In the genomic region with DNA sequence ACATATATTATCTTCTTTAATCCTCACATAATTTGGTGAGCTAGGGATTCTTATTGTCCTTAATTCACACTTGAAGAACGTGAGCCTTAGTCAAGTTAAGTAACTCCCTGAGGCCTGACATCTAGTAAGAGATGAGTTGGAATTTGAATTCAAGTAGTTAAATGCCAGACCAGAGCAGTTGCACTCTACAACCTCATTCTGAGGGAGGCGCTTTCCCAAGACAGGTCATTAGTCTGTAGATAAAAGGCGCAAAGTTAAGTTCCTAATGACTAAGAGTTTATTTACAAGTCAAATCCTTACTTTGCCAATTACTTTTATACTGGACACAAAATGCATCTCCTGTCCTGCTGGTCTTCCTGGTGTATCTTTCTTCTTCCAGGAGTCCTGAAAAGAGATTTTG, we compare ENCODE assay signal across 24 cellular contexts. TPM values are rescaled to one million over a fixed set of nuclear protein-coding genes. Genes with fewer than 3 reads are reported as not detected.
A peak's percentile ranks its signal among the peaks of the same experiment; 100 is the strongest.
DNase-seq lines count a peak whose midpoint lies in the region; ATAC-seq and TF ChIP-seq lines count a peak whose summit lies in the region.
"Had no signal": no experiment of that assay in that cellular context is flagged by ENCODE, and none has a peak within 500 bp of the region (broad histone marks: within the 10 kb centered on the region; RNA-seq: fewer than 3 reads in every experiment).

No MANE protein-coding gene starts in this region.

- H3K27ac ChIP-seq in HEK293 (ENCODE audit: extremely low read depth, low read depth, low read length) (no peak overlapping the region), OCI-LY1 (ENCODE audit: low read depth, low read length, poor library complexity, severe bottlenecking) (no peak overlapping the region), Karpas-422 (ENCODE audit: low read length) (no peak overlapping the region)
- no peak overlapping the region for H3K27ac ChIP-seq in CD4-positive, alpha-beta T cell (ENCODE audit: low read depth, low read length)

- H3K27me3 Mint-ChIP-seq in progenitor cell of endocrine pancreas = no peaks in the 10 kb centered on the region
- H3K27me3 Mint-ChIP-seq in CD4-positive, alpha-beta T cell = no peaks in the 10 kb centered on the region
- H3K27me3 Mint-ChIP-seq: activated B cell treated with CpG ODN at 0.5 μM for 24 hours; activated CD4-positive, alpha-beta memory T cell treated with anti-CD3 and anti-CD28 coated beads, Interleukin-2, amount 10 ng/mL, durations not matched to agents 7 days and 5 days; activated T-cell treated with anti-CD3 and anti-CD28 coated beads, Interleukin-2, amount 50 U/mL, for 24 hours; naive thymus-derived CD8-positive, alpha-beta T cell had no signal

- H3K79me2 ChIP-seq in OCI-LY1 (ENCODE audit: insufficient read depth, low read length) (no peaks in the 10 kb centered on the region), Karpas-422 (ENCODE audit: low read length) (no peaks in the 10 kb centered on the region)

- H3K36me3 Mint-ChIP-seq in progenitor cell of endocrine pancreas (ENCODE audit: insufficient read depth) = no peaks in the 10 kb centered on the region
- no peaks in the 10 kb centered on the region for H3K36me3 Mint-ChIP-seq in CD4-positive, alpha-beta T cell (ENCODE audit: low read depth)
- H3K36me3 Mint-ChIP-seq: naive thymus-derived CD8-positive, alpha-beta T cell; type B pancreatic cell had no signal

- H3K4me1 Mint-ChIP-seq in progenitor cell of endocrine pancreas (ENCODE audit: low read depth) = peaks cover 19% of the 10 kb centered on the region
- peaks cover 21% of the 10 kb centered on the region for H3K4me1 Mint-ChIP-seq in CD4-positive, alpha-beta T cell (ENCODE audit: low read depth)

- H3K27ac Mint-ChIP-seq in progenitor cell of endocrine pancreas = no peak overlapping the region
- H3K27ac Mint-ChIP-seq in CD4-positive, alpha-beta T cell = no peak overlapping the region
- H3K27ac Mint-ChIP-seq: activated B cell treated with CpG ODN at 0.5 μM for 24 hours; activated CD4-positive, alpha-beta memory T cell treated with anti-CD3 and anti-CD28 coated beads, Interleukin-2, amount 10 ng/mL, durations not matched to agents 7 days and 5 days; activated T-cell treated with anti-CD3 and anti-CD28 coated beads, Interleukin-2, amount 50 U/mL, for 24 hours; naive thymus-derived CD8-positive, alpha-beta T cell; type B pancreatic cell had no signal

- H3K9ac ChIP-seq in OCI-LY1 (ENCODE audit: low read length) = no peak overlapping the region
- H3K9ac ChIP-seq in Karpas-422 (ENCODE audit: low read length) = no peak overlapping the region

- no peaks in the 10 kb centered on the region for H3F3A ChIP-seq in OCI-LY1 (ENCODE audit: insufficient read depth, low read length)

- CTCF ChIA-PET in HEK293 (lab: Yijun Ruan, JAX) = interaction anchor here (0.5 to 2.3 kb wide), 2 partner anchors 10 to 17 kb away, joined by 3 to 15 read pairs; no protein-coding TSS in a partner anchor
- CTCF ChIA-PET in CD4-positive, alpha-beta T cell (lab: Charles Lee) = no interaction called here

- no peak for ATAC-seq in CD4-positive, alpha-beta T cell (ENCODE audit: poor library complexity)
- ATAC-seq: naive thymus-derived CD8-positive, alpha-beta T cell had no signal

- no peaks in the 10 kb centered on the region for H3K9me3 ChIP-seq in HEK293 (ENCODE audit: control insufficient read depth, insufficient read depth, low read depth, low read length)
- H3K9me3 ChIP-seq in OCI-LY1 (ENCODE audit: low read length) = 0 out of 2 replicates have a peak, but pooled peaks cover 5% of the 10 kb centered on the region
- no peaks in the 10 kb centered on the region for H3K9me3 ChIP-seq in CD4-positive, alpha-beta T cell (ENCODE audit: control insufficient read depth, low read length)
- H3K9me3 ChIP-seq in Karpas-422 (ENCODE audit: low read length) = no peaks in the 10 kb centered on the region
- H3K9me3 ChIP-seq: stomach had no signal

- H3K9me2 ChIP-seq in OCI-LY1 (ENCODE audit: low read depth, low read length) = no peaks in the 10 kb centered on the region
- no peaks in the 10 kb centered on the region for H3K9me2 ChIP-seq in Karpas-422 (replicated peaks; ENCODE audit: insufficient read depth, low read length)

- POLR2A ChIA-PET in HEK293 (lab: Yijun Ruan, JAX) = no interaction called here
- POLR2A ChIA-PET in CD4-positive, alpha-beta T cell (lab: Charles Lee) = no interaction called here

- no peak overlapping the region for H3K4me3 Mint-ChIP-seq in progenitor cell of endocrine pancreas (ENCODE audit: low read depth)
- H3K4me3 Mint-ChIP-seq in CD4-positive, alpha-beta T cell = no peak overlapping the region
- H3K4me3 Mint-ChIP-seq: activated B cell treated with CpG ODN at 0.5 μM for 24 hours; activated CD4-positive, alpha-beta memory T cell treated with anti-CD3 and anti-CD28 coated beads, Interleukin-2, amount 10 ng/mL, durations not matched to agents 7 days and 5 days; activated T-cell treated with anti-CD3 and anti-CD28 coated beads, Interleukin-2, amount 50 U/mL, for 24 hours; naive thymus-derived CD8-positive, alpha-beta T cell had no signal

- intact Hi-C loops in CD4-positive, alpha-beta T cell (cut with DNase I, micrococcal nuclease) = loop anchor here in 1 of 2 experiments (1.0 to 10.0 kb wide), 9 partner anchors 35 to 1682 kb away; partner anchors contain the start of genes CEP55, CPEB3, FRA10AC1 and HECTD2

- no peaks in the 10 kb centered on the region for H3K36me3 ChIP-seq in HEK293 (ENCODE audit: control insufficient read depth in 2 of 2, insufficient read depth in 1 of 2, low read length in 2 of 2)
- H3K36me3 ChIP-seq in OCI-LY1 (ENCODE audit: insufficient read depth, low read length) = no peaks in the 10 kb centered on the region
- H3K36me3 ChIP-seq in Karpas-422 (ENCODE audit: insufficient read depth, low read length) = no peaks in the 10 kb centered on the region
- H3K36me3 ChIP-seq: stomach had no signal

- no peak for TF ChIP-seq CTCF in HEK293 (tag by site-specific recombination; IDR thresholded peaks at IDR 0.05)
- TF ChIP-seq CTCF in OCI-LY1 (IDR thresholded peaks at IDR 0.05; ENCODE audit: low read length) = 0 out of 2 replicates have a peak, but pooled peaks have one; percentile 11
- peak; percentile 8 for TF ChIP-seq CTCF in epithelial cell of proximal tubule (conservative IDR thresholded peaks at IDR 0.05; ENCODE audit: low read depth, low read length)
- TF ChIP-seq CTCF in progenitor cell of endocrine pancreas (IDR thresholded peaks at IDR 0.05; ENCODE audit: unreplicated experiment) = peak; percentile 38
- TF ChIP-seq CTCF in CD4-positive, alpha-beta T cell (IDR thresholded peaks at IDR 0.05) = no peak

- H3K4me1 ChIP-seq in HEK293 (ENCODE audit: control insufficient read depth, insufficient read depth, low read length) (peaks cover 4% of the 10 kb centered on the region; the same call in 1 of the 2 replicates), OCI-LY1 (ENCODE audit: insufficient read depth, low read length, severe bottlenecking) (peaks cover 14% of the 10 kb centered on the region), Karpas-422 (ENCODE audit: low read length) (peaks cover 14% of the 10 kb centered on the region)

- DNase-seq in epithelial cell of proximal tubule (ENCODE audit: low read depth) = no peak
- DNase-seq in progenitor cell of endocrine pancreas (ENCODE audit: low spot score, unreplicated experiment) = no peak
- no peak for DNase-seq in CD4-positive, alpha-beta T cell
- no peak for DNase-seq in Karpas-422
- DNase-seq in kidney tubule cell (ENCODE audit: low spot score) = no peak
- DNase-seq: activated B cell treated with CpG ODN at 0.5 μM for 24 hours; activated CD4-positive, alpha-beta memory T cell treated with anti-CD3 and anti-CD28 coated beads, Interleukin-2, amount 10 ng/mL, durations not matched to agents 7 days and 5 days; activated naive CD4-positive, alpha-beta T cell treated with anti-CD3 and anti-CD28 coated beads, Interleukin-2, amount 50 U/mL, for 16 hours; activated T-cell treated with anti-CD3 and anti-CD28 coated beads, Interleukin-2, amount 50 U/mL, for 24 hours; AML-193; cerebellar nuclear complex; effector CD8-positive, alpha-beta T cell; kidney; mesenchymal stem cell; naive thymus-derived CD8-positive, alpha-beta T cell; NCI-H1092 treated with DMSO at 0.1 percent for 48 hours; NCI-H2081; SHP77; stimulated activated CD4-positive, alpha-beta T cell treated with anti-CD3 and anti-CD28 coated beads, Interleukin-2, amount 100 ng/mL, for 48 hours; stomach; T-helper 1 cell had no signal

- H3K27me3 ChIP-seq in OCI-LY1 (ENCODE audit: insufficient read depth, low read length) = no peaks in the 10 kb centered on the region; the same call in 1 of the 2 replicates
- H3K27me3 ChIP-seq in CD4-positive, alpha-beta T cell (ENCODE audit: control insufficient read depth, insufficient read depth, low read length) = no peaks in the 10 kb centered on the region
- H3K27me3 ChIP-seq in Karpas-422 (ENCODE audit: low read length) = no peaks in the 10 kb centered on the region
- H3K27me3 ChIP-seq: stomach had no signal

- H4K20me1 ChIP-seq in OCI-LY1 (ENCODE audit: insufficient read depth, low read length) (no peaks in the 10 kb centered on the region), Karpas-422 (ENCODE audit: insufficient read depth, low read depth, low read length) (no peaks in the 10 kb centered on the region)

- no peak overlapping the region for H3K4me3 ChIP-seq in HEK293 (ENCODE audit: low read depth, low read length)
- no peak overlapping the region for H3K4me3 ChIP-seq in OCI-LY1 (ENCODE audit: low read depth, low read length, poor library complexity, severe bottlenecking)
- no peak overlapping the region for H3K4me3 ChIP-seq in epithelial cell of proximal tubule (ENCODE audit: low read depth, low read length)
- no peak overlapping the region for H3K4me3 ChIP-seq in Karpas-422 (ENCODE audit: low read length)
- H3K4me3 ChIP-seq: stomach had no signal

- no peak overlapping the region for H3K4me2 ChIP-seq in OCI-LY1 (ENCODE audit: low read length)
- no peak overlapping the region for H3K4me2 ChIP-seq in Karpas-422 (ENCODE audit: low read depth, low read length, poor library complexity, severe bottlenecking)

- H2AFZ ChIP-seq in OCI-LY1 (ENCODE audit: low read length) = no peak overlapping the region
- H2AFZ ChIP-seq in Karpas-422 (ENCODE audit: low read length) = no peak overlapping the region

- H3K9me3 Mint-ChIP-seq in progenitor cell of endocrine pancreas (ENCODE audit: low read depth) = no peaks in the 10 kb centered on the region
- no peaks in the 10 kb centered on the region for H3K9me3 Mint-ChIP-seq in CD4-positive, alpha-beta T cell
- H3K9me3 Mint-ChIP-seq: activated B cell treated with CpG ODN at 0.5 μM for 24 hours; activated CD4-positive, alpha-beta memory T cell treated with anti-CD3 and anti-CD28 coated beads, Interleukin-2, amount 10 ng/mL, durations not matched to agents 7 days and 5 days; activated T-cell treated with anti-CD3 and anti-CD28 coated beads, Interleukin-2, amount 50 U/mL, for 24 hours; naive thymus-derived CD8-positive, alpha-beta T cell; type B pancreatic cell had no signal

TF ChIP-seq in HEK293, 187 proteins besides CTCF, POLR2A, EP300 and RAD21 (continues in another document):
- TF ChIP-seq ZBTB17 (tag by site-specific recombination; IDR thresholded peaks at IDR 0.05) = peak; percentile 33; the same call in 1 of the 2 replicates

RNA-seq across cellular contexts. Expression of gene EXOC6, which starts 3.6 kb away (rescaled TPM):
- total RNA-seq in epithelial cell of proximal tubule (12.1 and 12.5 TPM in 2 replicates), progenitor cell of endocrine pancreas (20.6 and 21.7 TPM in 2 replicates)
- 1 to 10 TPM; 6.6 to 7.4 TPM for total RNA-seq in CD4-positive, alpha-beta T cell
- 18.0 and 520 TPM in 2 replicates for total RNA-seq in Karpas-422 (2014; rRNA removed; shearing (Covaris generic); ENCODE audit: low replicate concordance)

Comparison
In these comparisons a context has a peak if more than half of its experiments do, and no peak if none do; other contexts are left out.
1. CTCF ChIP-seq: peak in OCI-LY1 (single experiment), epithelial cell of proximal tubule (single experiment) and progenitor cell of endocrine pancreas (single experiment); none in HEK293 (single experiment) and CD4-positive, alpha-beta T cell (single experiment).